Comparison of ENCODE assay signal across 8 cellular contexts in the genomic region with DNA sequence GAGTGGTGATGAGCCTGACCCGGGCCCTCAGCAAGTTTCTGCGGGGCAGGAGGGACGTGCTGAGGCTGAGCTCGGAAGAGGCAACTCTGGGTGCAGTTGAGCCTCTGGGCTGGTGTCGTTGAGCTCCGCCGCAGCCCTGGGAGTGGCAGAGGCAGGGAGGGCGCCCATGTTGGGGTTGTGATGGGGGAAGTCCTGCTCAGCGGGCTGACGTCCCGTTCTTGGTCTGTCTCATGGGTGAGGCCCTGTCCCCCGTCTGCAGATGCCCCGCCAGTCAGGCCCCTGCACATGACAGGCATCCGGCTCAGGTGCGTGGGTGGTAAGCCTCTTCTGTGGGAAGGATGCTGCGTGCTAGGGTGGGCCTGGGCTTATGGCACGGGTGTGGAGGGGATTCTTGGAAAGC.
DNase-seq lines count a peak whose midpoint lies in the region; ATAC-seq lines count a peak whose summit lies in the region.

No MANE protein-coding gene starts in this region.

- peak; percentile 49 for DNase-seq in activated T-helper 2 cell treated with anti-CD3 and anti-CD28 coated beads, Interferon-gamma antibody, Interleukin-2, Interleukin-4, amounts not matched to agents 10 μg/mL and 5 μg/mL and 100 μg/mL, durations not matched to agents 14 hours and 24 hours and 36 hours (ENCODE audit: low spot score)
- peak; percentile 38 to 82 (median 52) for DNase-seq in stimulated activated CD4-positive, alpha-beta T cell treated with anti-CD3 and anti-CD28 coated beads, TNF-alpha, amount 100 ng/mL, for 24 hours (ENCODE audit: low read depth in 3 of 3)
- DNase-seq in NCI-H524 treated with DMSO at 0.1 percent for 48 hours (lab: John Stamatoyannopoulos, UW) = no peak
- DNase-seq in NK-92 (lab: John Stamatoyannopoulos, UW; ENCODE audit: unreplicated experiment) = no peak
- DNase-seq in NCI-H2029 treated with DMSO at 0.1 percent for 48 hours (lab: John Stamatoyannopoulos, UW) = no peak

- peak overlapping the region; percentile 69 for H3K4me3 Mint-ChIP-seq in activated T-helper 2 cell treated with anti-CD3 and anti-CD28 coated beads, Interferon-gamma antibody, Interleukin-2, Interleukin-4, amounts not matched to agents 10 μg/mL and 5 μg/mL and 100 μg/mL, durations not matched to agents 14 hours and 24 hours and 36 hours (ENCODE audit: low read depth)

- H3K27me3 Mint-ChIP-seq in activated T-helper 2 cell treated with anti-CD3 and anti-CD28 coated beads, Interferon-gamma antibody, Interleukin-2, Interleukin-4, amounts not matched to agents 10 μg/mL and 5 μg/mL and 100 μg/mL, durations not matched to agents 14 hours and 24 hours and 36 hours (ENCODE audit: low read depth) = peaks cover 7% of the 10 kb centered on the region

- intact Hi-C loops in activated T-helper 2 cell treated with anti-CD3 and anti-CD28 coated beads, Interferon-gamma antibody, Interleukin-2, Interleukin-4, amounts not matched to agents 10 μg/mL and 5 μg/mL and 100 μg/mL, durations not matched to agents 14 hours and 24 hours and 36 hours (cut with micrococcal nuclease) = loop anchor here (2.0 to 10.0 kb wide), 5 partner anchors 16 to 323 kb away; a partner anchor contains a TSS

- peaks cover 5% of the 10 kb centered on the region for H3K9me3 Mint-ChIP-seq in activated T-helper 2 cell treated with anti-CD3 and anti-CD28 coated beads, Interferon-gamma antibody, Interleukin-2, Interleukin-4, amounts not matched to agents 10 μg/mL and 5 μg/mL and 100 μg/mL, durations not matched to agents 14 hours and 24 hours and 36 hours

- peaks cover 34% of the 10 kb centered on the region for H3K4me1 Mint-ChIP-seq in activated T-helper 2 cell treated with anti-CD3 and anti-CD28 coated beads, Interferon-gamma antibody, Interleukin-2, Interleukin-4, amounts not matched to agents 10 μg/mL and 5 μg/mL and 100 μg/mL, durations not matched to agents 14 hours and 24 hours and 36 hours (ENCODE audit: low read depth)

- peak overlapping the region; percentile 92 for H3K27ac Mint-ChIP-seq in activated T-helper 2 cell treated with anti-CD3 and anti-CD28 coated beads, Interferon-gamma antibody, Interleukin-2, Interleukin-4, amounts not matched to agents 10 μg/mL and 5 μg/mL and 100 μg/mL, durations not matched to agents 14 hours and 24 hours and 36 hours

- ATAC-seq in GM19025 (IDR thresholded peaks at IDR 0.05; ENCODE audit: low read depth, unreplicated experiment) (peak; percentile 13), HG03439 (IDR thresholded peaks at IDR 0.05; ENCODE audit: unreplicated experiment) (peak; percentile 37), GM19328 (IDR thresholded peaks at IDR 0.05; ENCODE audit: unreplicated experiment) (no peak)

- H3K36me3 Mint-ChIP-seq in activated T-helper 2 cell treated with anti-CD3 and anti-CD28 coated beads, Interferon-gamma antibody, Interleukin-2, Interleukin-4, amounts not matched to agents 10 μg/mL and 5 μg/mL and 100 μg/mL, durations not matched to agents 14 hours and 24 hours and 36 hours (ENCODE audit: low read depth) = peaks cover 6% of the 10 kb centered on the region

Comparison
In these comparisons a context has a peak if more than half of its experiments do, and no peak if none do; other contexts are left out.
1. DNase-seq: peak in activated T-helper 2 cell treated with anti-CD3 and anti-CD28 coated beads, Interferon-gamma antibody, Interleukin-2, Interleukin-4, amounts not matched to agents 10 μg/mL and 5 μg/mL and 100 μg/mL, durations not matched to agents 14 hours and 24 hours and 36 hours (single experiment) and stimulated activated CD4-positive, alpha-beta T cell treated with anti-CD3 and anti-CD28 coated beads, TNF-alpha, amount 100 ng/mL, for 24 hours (3 of 3); none in NCI-H524 treated with DMSO at 0.1 percent for 48 hours (single experiment), NK-92 (single experiment) and NCI-H2029 treated with DMSO at 0.1 percent for 48 hours (single experiment).